ENCODE assay signal across 16 cellular contexts in genomic region chr2:51960846-51961335, GRCh38.
"Had no signal": no experiment of that assay in that cellular context is flagged by ENCODE, and none has a peak within 500 bp of the region (broad histone marks: within the 10 kb centered on the region; RNA-seq: fewer than 3 reads in every experiment).

No MANE protein-coding gene starts in this region.

- H3K27ac ChIP-seq: lower lobe of right lung, tibial artery, uterus had no signal

- H3K9me3 Mint-ChIP-seq: activated naive CD8-positive, alpha-beta T cell treated with anti-CD3 and anti-CD28 coated beads for 36 hours; mesothelial cell of epicardium had no signal

- H3K9me3 ChIP-seq: lower lobe of right lung, tibial artery, uterus had no signal

- H3K36me3 ChIP-seq: lower lobe of right lung, tibial artery, uterus had no signal

- H3K4me3 ChIP-seq: lower lobe of right lung, tibial artery, uterus had no signal

- H3K4me1 Mint-ChIP-seq: activated CD4-positive, alpha-beta memory T cell treated with anti-CD3 and anti-CD28 coated beads, Interleukin-2, amount 10 ng/mL, durations not matched to agents 7 days and 5 days; activated CD8-positive, alpha-beta memory T cell treated with anti-CD3 and anti-CD28 coated beads, Interleukin-2, amount 10 ng/mL, durations not matched to agents 7 days and 5 days; activated naive CD8-positive, alpha-beta T cell treated with anti-CD3 and anti-CD28 coated beads for 36 hours; activated T-helper 17 cell treated with anti-CD3 and anti-CD28 coated beads, Interleukin-2, amount 50 U/mL, for 72 hours; mesothelial cell of epicardium; nephron had no signal

- H3K4me1 ChIP-seq: lower lobe of right lung, tibial artery, uterus had no signal

- H3K36me3 Mint-ChIP-seq: activated CD8-positive, alpha-beta memory T cell treated with anti-CD3 and anti-CD28 coated beads, Interleukin-2, amount 10 ng/mL, durations not matched to agents 7 days and 5 days; activated naive CD8-positive, alpha-beta T cell treated with anti-CD3 and anti-CD28 coated beads for 36 hours; mesothelial cell of epicardium had no signal

- ATAC-seq: activated CD8-positive, alpha-beta memory T cell treated with anti-CD3 and anti-CD28 coated beads, Interleukin-2, amount 10 ng/mL, durations not matched to agents 7 days and 5 days; activated T-helper 17 cell treated with anti-CD3 and anti-CD28 coated beads, Interleukin-2, amount 50 U/mL, for 72 hours; lower lobe of right lung had no signal

- DNase-seq: activated CD4-positive, alpha-beta memory T cell treated with anti-CD3 and anti-CD28 coated beads, Interleukin-2, amount 10 ng/mL, durations not matched to agents 7 days and 5 days; activated CD4-positive, alpha-beta T cell treated with anti-CD3 and anti-CD28 coated beads for 4 hours; activated CD8-positive, alpha-beta memory T cell treated with anti-CD3 and anti-CD28 coated beads, Interleukin-2, amount 10 ng/mL, durations not matched to agents 7 days and 5 days; activated naive CD4-positive, alpha-beta T cell; activated naive CD8-positive, alpha-beta T cell treated with anti-CD3 and anti-CD28 coated beads for 36 hours; cerebellar nuclear complex; effector CD8-positive, alpha-beta T cell; lower lobe of right lung; stimulated activated naive CD4-positive, alpha-beta T cell; tibial artery; uterus had no signal

- H3K27me3 Mint-ChIP-seq: activated CD4-positive, alpha-beta memory T cell treated with anti-CD3 and anti-CD28 coated beads, Interleukin-2, amount 10 ng/mL, durations not matched to agents 7 days and 5 days; activated CD8-positive, alpha-beta memory T cell treated with anti-CD3 and anti-CD28 coated beads, Interleukin-2, amount 10 ng/mL, durations not matched to agents 7 days and 5 days; activated naive CD8-positive, alpha-beta T cell treated with anti-CD3 and anti-CD28 coated beads for 36 hours; activated T-helper 17 cell treated with anti-CD3 and anti-CD28 coated beads, Interleukin-2, amount 50 U/mL, for 72 hours had no signal

- FAIRE-seq: endothelial cell of umbilical vein, islet of Langerhans had no signal

- H3K27me3 ChIP-seq: tibial artery, uterus had no signal

- H3K4me3 Mint-ChIP-seq: activated CD4-positive, alpha-beta memory T cell treated with anti-CD3 and anti-CD28 coated beads, Interleukin-2, amount 10 ng/mL, durations not matched to agents 7 days and 5 days; activated CD8-positive, alpha-beta memory T cell treated with anti-CD3 and anti-CD28 coated beads, Interleukin-2, amount 10 ng/mL, durations not matched to agents 7 days and 5 days; activated naive CD8-positive, alpha-beta T cell treated with anti-CD3 and anti-CD28 coated beads for 36 hours; activated T-helper 17 cell treated with anti-CD3 and anti-CD28 coated beads, Interleukin-2, amount 50 U/mL, for 72 hours; mesothelial cell of epicardium; nephron had no signal

- H3K27ac Mint-ChIP-seq: activated CD4-positive, alpha-beta memory T cell treated with anti-CD3 and anti-CD28 coated beads, Interleukin-2, amount 10 ng/mL, durations not matched to agents 7 days and 5 days; activated CD8-positive, alpha-beta memory T cell treated with anti-CD3 and anti-CD28 coated beads, Interleukin-2, amount 10 ng/mL, durations not matched to agents 7 days and 5 days; activated naive CD8-positive, alpha-beta T cell treated with anti-CD3 and anti-CD28 coated beads for 36 hours; activated T-helper 17 cell treated with anti-CD3 and anti-CD28 coated beads, Interleukin-2, amount 50 U/mL, for 72 hours; mesothelial cell of epicardium; nephron had no signal
